20 cellular contexts compared by ENCODE assay signal in the genomic region with DNA sequence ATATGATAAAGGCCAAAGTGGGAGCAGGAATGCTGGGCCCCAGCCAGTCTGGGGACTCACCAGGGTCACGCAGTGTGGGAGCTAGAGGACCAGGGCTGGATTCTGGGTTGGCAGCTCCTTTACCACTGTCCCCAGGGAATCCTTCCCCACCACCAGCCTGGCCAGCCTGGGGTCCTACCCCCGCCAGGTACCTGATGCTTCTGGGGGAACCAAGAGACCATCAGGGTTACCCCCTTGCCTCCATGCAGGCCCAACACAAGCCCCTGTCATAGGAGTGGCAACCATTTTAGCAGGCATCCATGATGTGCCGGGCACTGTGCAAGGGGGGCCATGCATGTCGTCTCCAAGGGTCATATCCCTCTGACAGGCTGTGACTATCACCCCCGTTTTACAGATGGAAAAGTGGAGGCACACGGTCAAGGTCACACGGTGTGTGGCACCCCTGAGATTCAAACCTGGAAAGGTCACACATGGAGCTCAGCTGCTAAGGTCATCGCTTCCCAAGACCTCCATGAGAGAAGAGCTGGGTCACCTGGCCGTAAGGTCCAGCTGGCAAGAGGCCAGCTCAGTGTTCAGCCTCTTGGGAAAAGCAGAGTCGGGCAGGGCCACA. TPM values are rescaled to one million over a fixed set of nuclear protein-coding genes. Genes with fewer than 3 reads are reported as not detected.
DNase-seq lines count a peak whose midpoint lies in the region; ATAC-seq and TF ChIP-seq lines count a peak whose summit lies in the region.
"Had no signal": no experiment of that assay in that cellular context is flagged by ENCODE, and none has a peak within 500 bp of the region (broad histone marks: within the 10 kb centered on the region; RNA-seq: fewer than 3 reads in every experiment).

No MANE protein-coding gene starts in this region.

- 0 out of 4 replicates have a peak overlapping the region, but pooled peaks of 1 of the 2 experiments have one; percentile 20 for H4K8ac ChIP-seq in IMR-90 (ENCODE audit: low read depth in 2 of 2, low read length in 2 of 2)

- no peak overlapping the region for H4K5ac ChIP-seq in IMR-90 (ENCODE audit: low read depth, low read length)

- no peak overlapping the region for H2AK9ac ChIP-seq in IMR-90 (replicated peaks; ENCODE audit: low read depth, low read length, poor library complexity)

- H3K56ac ChIP-seq in IMR-90 (ENCODE audit: extremely low read depth, insufficient read depth, low read length) = no peak overlapping the region

- CTCF ChIA-PET in IMR-90 (lab: Yijun Ruan, JAX) = no interaction called here
- CTCF ChIA-PET in Caco-2 (lab: Charles Lee) = no interaction called here

- 91% methylated on average over 7 of the region's 10 CpGs; no CpG with 5 or more reads in 1 of the 2 experiments for WGBS in IMR-90 (ENCODE audit: extremely low coverage in 2 of 2, insufficient read length in 1 of 2), 2 experiments

- H2BK20ac ChIP-seq in IMR-90 (ENCODE audit: low read depth, low read length) = no peak overlapping the region

- H3K27ac ChIP-seq in BLaER1 treated with 17β-estradiol and CSF1 and Interleukin-3, amounts not matched to agents 10 nM and 100 nM = no peak overlapping the region
- H3K27ac ChIP-seq in IMR-90 (ENCODE audit: insufficient read depth, low read length) = no peak overlapping the region
- peak overlapping the region; percentile 88 for H3K27ac ChIP-seq in brain microvascular endothelial cell

- no peaks in the 10 kb centered on the region for H3K79me1 ChIP-seq in IMR-90 (ENCODE audit: low read depth in 1 of 2, low read length in 2 of 2)

- H3K36me3 ChIP-seq in BLaER1 treated with 17β-estradiol and CSF1 and Interleukin-3, amounts not matched to agents 10 nM and 100 nM = no peaks in the 10 kb centered on the region
- H3K36me3 ChIP-seq in IMR-90 (ENCODE audit: control insufficient read depth, insufficient read depth, low read length) (no peaks in the 10 kb centered on the region), brain microvascular endothelial cell (replicated peaks) (peaks cover 11% of the 10 kb centered on the region), Caco-2 (ENCODE audit: control insufficient read depth, insufficient read depth, low read length) (no peaks in the 10 kb centered on the region)
- H3K36me3 ChIP-seq: cardiac muscle cell had no signal

- H3K9me1 ChIP-seq in IMR-90 (ENCODE audit: insufficient read depth, low read length) = no peaks in the 10 kb centered on the region

- H3K27ac Mint-ChIP-seq in natural killer cell treated with Interleukin-12 subunit alpha and Interleukin-12 subunit beta and Interleukin-15 and Interleukin-18, amount 100 ng/mL, for 72 hours = peak overlapping the region; percentile 89 to 93
- H3K27ac Mint-ChIP-seq in Caco-2 (ENCODE audit: unreplicated experiment) = no peak overlapping the region

- no peak overlapping the region for H3K4ac ChIP-seq in IMR-90 (ENCODE audit: low read depth, low read length)

- H2BK15ac ChIP-seq in IMR-90 (ENCODE audit: low read depth, low read length) = no peak overlapping the region

- TF ChIP-seq POLR2A in IMR-90 (IDR thresholded peaks at IDR 0.05; ENCODE audit: low read depth, low read length) = no peak

- no TSS peak for BruUV-seq in IMR-90 (replicated peaks; lab: Mats Ljungman, UMichigan)
- no TSS peak for BruUV-seq in Caco-2 (replicated peaks; lab: Mats Ljungman, UMichigan)

- intact Hi-C loops in IMR-90 (cut with micrococcal nuclease) = no loop called here
- intact Hi-C loops in Caco-2 (cut with micrococcal nuclease; ENCODE audit: unreplicated experiment) = no loop called here

- peaks cover 72 to 79% of the 10 kb centered on the region in 2 donors for H3K4me1 Mint-ChIP-seq in natural killer cell treated with Interleukin-12 subunit alpha and Interleukin-12 subunit beta and Interleukin-15 and Interleukin-18, amount 100 ng/mL, for 72 hours (ENCODE audit: low read depth in 2 of 2)
- H3K4me1 Mint-ChIP-seq in Caco-2 (ENCODE audit: low read depth, unreplicated experiment) = peaks cover 7% of the 10 kb centered on the region

- dilution Hi-C loops in IMR-90 (cut with HindIII; ENCODE audit: low sequenced_read_pairs, unreplicated experiment) = no loop called here

- DNase-seq in IMR-90 (no peak), brain microvascular endothelial cell (no peak), hepatic stellate cell (ENCODE audit: low spot score) (no peak), kidney tubule cell (ENCODE audit: low spot score) (no peak), Caco-2 (no peak)
- DNase-seq in natural killer cell treated with Interleukin-12 subunit alpha and Interleukin-12 subunit beta and Interleukin-15 and Interleukin-18, amount 100 ng/mL, for 72 hours (ENCODE audit: low spot score) = no peak
- DNase-seq: activated CD4-positive, CD25-positive, alpha-beta regulatory T cell; activated CD8-positive, alpha-beta memory T cell treated with anti-CD3 and anti-CD28 coated beads, Interleukin-2, amount 50 U/mL, for 48 hours; GDM1; GOT3; mesendoderm; MV-4-11; NCI-H2029; Right ventricle myocardium superior; stimulated activated CD4-positive, alpha-beta T cell treated with anti-CD3 and anti-CD28 coated beads, Interleukin-1b, Interleukin-23, amount 100 ng/mL, for 48 hours had no signal

- no peak overlapping the region for H3K23ac ChIP-seq in IMR-90 (ENCODE audit: low read depth, low read length)

- peaks cover 0 to 25% (median 23%) of the 10 kb centered on the region in 10 experiments; a peak in 16 of 20 replicates for H3K4me1 ChIP-seq in BLaER1 treated with 17β-estradiol and CSF1 and Interleukin-3, amounts not matched to agents 10 nM and 100 nM
- H3K4me1 ChIP-seq in IMR-90 (ENCODE audit: control insufficient read depth, insufficient read depth, low read length) (peaks cover 4% of the 10 kb centered on the region; the same call in 1 of the 2 replicates), Caco-2 (no peaks in the 10 kb centered on the region)

- TF ChIP-seq CTCF in IMR-90 (conservative IDR thresholded peaks at IDR 0.05; ENCODE audit: low read depth, low read length) (no peak), brain microvascular endothelial cell (IDR thresholded peaks at IDR 0.05; ENCODE audit: low read depth, low read length, missing control alignments) (no peak), Caco-2 (IDR thresholded peaks at IDR 0.05; ENCODE audit: insufficient read depth in 1 of 2, low read depth in 1 of 2, low read length in 1 of 2, severe bottlenecking in 1 of 2, unreplicated experiment in 1 of 2) (no peak)

- in situ Hi-C loops in IMR-90 (cut with MboI; ENCODE audit: low sequenced_read_pairs) = no loop called here
- in situ Hi-C loops in brain microvascular endothelial cell (cut with HindIII; ENCODE audit: low pct_ligation_motif_present, low sequenced_read_pairs) = no loop called here

- H3K4me3 Mint-ChIP-seq in natural killer cell treated with Interleukin-12 subunit alpha and Interleukin-12 subunit beta and Interleukin-15 and Interleukin-18, amount 100 ng/mL, for 72 hours = peak overlapping the region; percentile 42
- H3K4me3 Mint-ChIP-seq in Caco-2 (ENCODE audit: unreplicated experiment) = no peak overlapping the region

- H3K9me3 ChIP-seq in BLaER1 treated with 17β-estradiol and CSF1 and Interleukin-3, amounts not matched to agents 10 nM and 100 nM (replicated peaks in 1 of 11) = no peaks in the 10 kb centered on the region; a peak in 1 of 22 replicates
- H3K9me3 ChIP-seq in IMR-90 (ENCODE audit: control insufficient read depth, insufficient read depth, low read length) (no peaks in the 10 kb centered on the region), Caco-2 (no peaks in the 10 kb centered on the region)

- no peak overlapping the region for H2BK120ac ChIP-seq in IMR-90 (ENCODE audit: low read depth, low read length)

- no peaks in the 10 kb centered on the region for H3K27me3 Mint-ChIP-seq in natural killer cell treated with Interleukin-12 subunit alpha and Interleukin-12 subunit beta and Interleukin-15 and Interleukin-18, amount 100 ng/mL, for 72 hours
- H3K27me3 Mint-ChIP-seq in Caco-2 (ENCODE audit: insufficient read depth, unreplicated experiment) = no peaks in the 10 kb centered on the region

- H2AK5ac ChIP-seq in IMR-90 (ENCODE audit: low read depth, low read length) = peak overlapping the region; percentile 33; the same call in 1 of the 2 replicates

- H4K91ac ChIP-seq in IMR-90 (ENCODE audit: insufficient read depth, low read depth, low read length) = no peak overlapping the region

- peak overlapping the region in 6 of 11 experiments; percentile 36 to 70 (median 67); a peak in 7 of 22 replicates for H3K4me2 ChIP-seq in BLaER1 treated with 17β-estradiol and CSF1 and Interleukin-3, amounts not matched to agents 10 nM and 100 nM
- no peak overlapping the region for H3K4me2 ChIP-seq in IMR-90 (ENCODE audit: low read depth, low read length)

- ATAC-seq in IMR-90 (ENCODE audit: low read depth) (no peak), GM18861 (IDR thresholded peaks at IDR 0.05; ENCODE audit: unreplicated experiment) (no peak)
- ATAC-seq in natural killer cell treated with Interleukin-12 subunit alpha and Interleukin-12 subunit beta and Interleukin-15 and Interleukin-18, amount 100 ng/mL, for 72 hours = no peak

- H3K18ac ChIP-seq in IMR-90 (ENCODE audit: low read depth, low read length) = no peak overlapping the region

- H3K14ac ChIP-seq in IMR-90 (replicated peaks; ENCODE audit: low read depth, low read length) = no peak overlapping the region

- peaks cover 0 to 47% (median 34%) of the 10 kb centered on the region in 11 experiments; a peak in 13 of 22 replicates for H4K20me1 ChIP-seq in BLaER1 treated with 17β-estradiol and CSF1 and Interleukin-3, amounts not matched to agents 10 nM and 100 nM
- no peaks in the 10 kb centered on the region for H4K20me1 ChIP-seq in IMR-90 (ENCODE audit: insufficient read depth, low read length)

- H3K27me3 ChIP-seq in BLaER1 treated with 17β-estradiol and CSF1 and Interleukin-3, amounts not matched to agents 10 nM and 100 nM = peaks cover 38 to 68% (median 52%) of the 10 kb centered on the region in 11 experiments
- H3K27me3 ChIP-seq in IMR-90 (ENCODE audit: control insufficient read depth, insufficient read depth, low read length) = no peaks in the 10 kb centered on the region; the same call in 1 of the 2 replicates
- no peaks in the 10 kb centered on the region for H3K27me3 ChIP-seq in brain microvascular endothelial cell (replicated peaks)
- H3K27me3 ChIP-seq in Caco-2 (replicated peaks; ENCODE audit: control insufficient read depth, insufficient read depth, low read length) = no peaks in the 10 kb centered on the region
- H3K27me3 ChIP-seq: cardiac muscle cell had no signal

- H3K36me3 Mint-ChIP-seq in natural killer cell treated with Interleukin-12 subunit alpha and Interleukin-12 subunit beta and Interleukin-15 and Interleukin-18, amount 100 ng/mL, for 72 hours = peaks cover 18% of the 10 kb centered on the region
- no peaks in the 10 kb centered on the region for H3K36me3 Mint-ChIP-seq in Caco-2 (ENCODE audit: insufficient read depth, unreplicated experiment)

- H3K9ac ChIP-seq in BLaER1 treated with 17β-estradiol and CSF1 and Interleukin-3, amounts not matched to agents 10 nM and 100 nM = no peak overlapping the region
- no peak overlapping the region for H3K9ac ChIP-seq in IMR-90 (ENCODE audit: low read depth, low read length)

- H2AFZ ChIP-seq in IMR-90 (replicated peaks; ENCODE audit: low read length, poor library complexity) = peak overlapping the region; percentile 83

- no peaks in the 10 kb centered on the region for H3K9me3 Mint-ChIP-seq in natural killer cell treated with Interleukin-12 subunit alpha and Interleukin-12 subunit beta and Interleukin-15 and Interleukin-18, amount 100 ng/mL, for 72 hours
- no peaks in the 10 kb centered on the region for H3K9me3 Mint-ChIP-seq in Caco-2 (ENCODE audit: unreplicated experiment)

- POLR2A ChIA-PET in IMR-90 (lab: Charles Lee; ENCODE audit: unreplicated experiment) = no interaction called here
- POLR2A ChIA-PET in Caco-2 (lab: Charles Lee) = no interaction called here

- TF ChIP-seq RAD21 in IMR-90 (IDR thresholded peaks at IDR 0.05; ENCODE audit: low read length) = no peak

- H2BK5ac ChIP-seq in IMR-90 (ENCODE audit: low read depth, low read length, poor library complexity, severe bottlenecking) = no peak overlapping the region

- H3K4me3 ChIP-seq in BLaER1 treated with 17β-estradiol and CSF1 and Interleukin-3, amounts not matched to agents 10 nM and 100 nM = no peak overlapping the region
- no peak overlapping the region for H3K4me3 ChIP-seq in IMR-90 (ENCODE audit: insufficient read depth, low read depth, low read length)
- no peak overlapping the region for H3K4me3 ChIP-seq in brain microvascular endothelial cell (ENCODE audit: low read depth, low read length)
- H3K4me3 ChIP-seq in Caco-2 (ENCODE audit: low read depth, low read length) = no peak overlapping the region
- H3K4me3 ChIP-seq: cardiac muscle cell had no signal

RNA-seq across cellular contexts. Expression of gene RUNX3, which starts 16.4 kb away (rescaled TPM):
- total RNA-seq in IMR-90 (2012; rRNA removed) (not detected in 2 replicates), Caco-2 (2022) (1.1 and 1.6 TPM in 2 replicates)
- 0.07 TPM in 2 replicates for polyA plus RNA-seq in IMR-90 (2012; rRNA removed)
- polyA plus RNA-seq in IMR-90 (2012; cell fraction: cytosol; rRNA removed) = 0.01 and 0.04 TPM in 2 replicates
- 0.02 TPM in 1 of 2 replicates, not detected in the other for polyA plus RNA-seq in IMR-90 (2012; cell fraction: nucleus; rRNA removed; ENCODE audit: low replicate concordance)
- 100 to 1,000 TPM; 177 to 186 TPM for total RNA-seq in natural killer cell treated with Interleukin-12 subunit alpha and Interleukin-12 subunit beta and Interleukin-15 and Interleukin-18, amount 100 ng/mL, for 72 hours
- total RNA-seq: cardiac muscle cell, NCI-H460 had no signal
- polyA plus RNA-seq: cardiac muscle cell, keratinocyte had no signal

Comparison
In these comparisons a context has a peak if more than half of its experiments do, and no peak if none do; other contexts are left out.
1. RNA of gene RUNX3, which starts 16.4 kb away (total RNA-seq): 177 to 186 TPM in natural killer cell treated with Interleukin-12 subunit alpha and Interleukin-12 subunit beta and Interleukin-15 and Interleukin-18, amount 100 ng/mL, for 72 hours; 1.1 to 1.6 TPM in Caco-2 and not detected in IMR-90; every median in the first group is over 10 times any median in the second.